Comparison of ENCODE assay signal across 8 cellular contexts in genomic region chr12:68364893-68365725, GRCh38. TPM values are rescaled to one million over a fixed set of nuclear protein-coding genes. Genes with fewer than 3 reads are reported as not detected.
A peak's percentile ranks its signal among the peaks of the same experiment; 100 is the strongest.
DNase-seq lines count a peak whose midpoint lies in the region; ATAC-seq lines count a peak whose summit lies in the region.

No MANE protein-coding gene starts in this region.

- POLR2A ChIA-PET in activated CD4-positive, alpha-beta memory T cell treated with anti-CD3 and anti-CD28 coated beads, Interleukin-2, amount 10 ng/mL, durations not matched to agents 7 days and 5 days (lab: Charles Lee), result interaction anchor here (0.7 to 9.4 kb wide), 29 partner anchors 9 to 443 kb away, joined by 3 to 132 read pairs (median 5); partner anchors contain the start of genes MDM1, MDM2 and RAP1B

- H3K36me3 Mint-ChIP-seq in activated CD4-positive, alpha-beta memory T cell treated with anti-CD3 and anti-CD28 coated beads, Interleukin-2, amount 10 ng/mL, durations not matched to agents 7 days and 5 days (ENCODE audit: low read depth), result peaks cover 6% of the 10 kb centered on the region

- H3K4me3 Mint-ChIP-seq in activated CD4-positive, alpha-beta memory T cell treated with anti-CD3 and anti-CD28 coated beads, Interleukin-2, amount 10 ng/mL, durations not matched to agents 7 days and 5 days, result peak overlapping the region; percentile 73

- H3K27me3 Mint-ChIP-seq in activated CD4-positive, alpha-beta memory T cell treated with anti-CD3 and anti-CD28 coated beads, Interleukin-2, amount 10 ng/mL, durations not matched to agents 7 days and 5 days, result no peaks in the 10 kb centered on the region

- H3K27ac Mint-ChIP-seq in activated CD4-positive, alpha-beta memory T cell treated with anti-CD3 and anti-CD28 coated beads, Interleukin-2, amount 10 ng/mL, durations not matched to agents 7 days and 5 days, result peak overlapping the region; percentile 96

- peaks cover 68% of the 10 kb centered on the region for H3K4me1 Mint-ChIP-seq in activated CD4-positive, alpha-beta memory T cell treated with anti-CD3 and anti-CD28 coated beads, Interleukin-2, amount 10 ng/mL, durations not matched to agents 7 days and 5 days

- DNase-seq in NCI-H510A (lab: John Stamatoyannopoulos, UW) (peak; percentile 60), medulla oblongata (ENCODE audit: extremely low spot score) (peak; percentile 57), COR-L47 (lab: John Stamatoyannopoulos, UW) (no peak)
- peak; percentile 95 for DNase-seq in activated CD4-positive, alpha-beta memory T cell treated with anti-CD3 and anti-CD28 coated beads, Interleukin-2, amount 10 ng/mL, durations not matched to agents 7 days and 5 days
- DNase-seq in effector CD8-positive, alpha-beta T cell (lab: John Stamatoyannopoulos, UW), result peak; percentile 54
- peak; percentile 36 to 59 (median 45) for DNase-seq in stimulated activated CD4-positive, alpha-beta T cell treated with anti-CD3 and anti-CD28 coated beads, TNF-alpha, amount 100 ng/mL, for 4 hours (ENCODE audit: low read depth in 3 of 3)

- CTCF ChIA-PET in activated CD4-positive, alpha-beta memory T cell treated with anti-CD3 and anti-CD28 coated beads, Interleukin-2, amount 10 ng/mL, durations not matched to agents 7 days and 5 days (lab: Charles Lee), result interaction anchor here (0.5 to 2.2 kb wide), 12 partner anchors 8 to 274 kb away, joined by 3 to 11 read pairs (median 3); no protein-coding TSS in a partner anchor

- peak; percentile 84 for ATAC-seq in GM18508 (IDR thresholded peaks at IDR 0.05; ENCODE audit: insufficient read depth, unreplicated experiment)
- peak; percentile 88 for ATAC-seq in HG02884 (IDR thresholded peaks at IDR 0.05; ENCODE audit: unreplicated experiment)

- no peaks in the 10 kb centered on the region for H3K9me3 Mint-ChIP-seq in activated CD4-positive, alpha-beta memory T cell treated with anti-CD3 and anti-CD28 coated beads, Interleukin-2, amount 10 ng/mL, durations not matched to agents 7 days and 5 days

RNA-seq across cellular contexts. Expression of gene MDM1, which starts 32.9 kb away (rescaled TPM):
- 10 to 100 TPM; 21.8 to 24.4 TPM for total RNA-seq in activated CD4-positive, alpha-beta memory T cell treated with anti-CD3 and anti-CD28 coated beads, Interleukin-2, amount 10 ng/mL, durations not matched to agents 7 days and 5 days
